9 cellular contexts compared by ENCODE assay signal in genomic region chr3:73623996-73624362, GRCh38. TPM values are rescaled to one million over a fixed set of nuclear protein-coding genes. Genes with fewer than 3 reads are reported as not detected.
A peak's percentile ranks its signal among the peaks of the same experiment; 100 is the strongest.
DNase-seq lines count a peak whose midpoint lies in the region; ATAC-seq and TF ChIP-seq lines count a peak whose summit lies in the region.
"Had no signal": no experiment of that assay in that cellular context is flagged by ENCODE, and none has a peak within 500 bp of the region (broad histone marks: within the 10 kb centered on the region; RNA-seq: fewer than 3 reads in every experiment).

No MANE protein-coding gene starts in this region.

- peaks cover 76% of the 10 kb centered on the region for H3K4me1 Mint-ChIP-seq in brain

- H3K4me3 Mint-ChIP-seq in brain: peak overlapping the region; percentile 85 to 95 (median 88)
- H3K4me3 Mint-ChIP-seq: stimulated activated naive CD8-positive, alpha-beta T cell treated with anti-CD3 and anti-CD28 coated beads, Interleukin-15, Interleukin-2, amounts not matched to agents 100 ng/mL and 50 ng/mL, for 24 hours had no signal

- H2BK120ac ChIP-seq in IMR-90 (ENCODE audit: low read depth, low read length): peak overlapping the region; percentile 20; the same call in 1 of the 2 replicates

- H3K56ac ChIP-seq in IMR-90 (ENCODE audit: extremely low read depth, insufficient read depth, low read length): peak overlapping the region; percentile 53; the same call in 1 of the 2 replicates

- TF ChIP-seq POLR2A in IMR-90 (IDR thresholded peaks at IDR 0.05; ENCODE audit: low read depth, low read length): no peak

- peak; percentile 64 for ATAC-seq in IMR-90 (ENCODE audit: low read depth)
- no peak for ATAC-seq in thoracic aorta (ENCODE audit: insufficient number of reproducible peaks, low FRiP score, low read depth)
- ATAC-seq in HG03342 (IDR thresholded peaks at IDR 0.05; ENCODE audit: unreplicated experiment): no peak
- ATAC-seq in HG03280 (IDR thresholded peaks at IDR 0.05; ENCODE audit: unreplicated experiment): no peak

- H3K9me3 Mint-ChIP-seq in brain: no peaks in the 10 kb centered on the region
- H3K9me3 Mint-ChIP-seq: stimulated activated naive CD8-positive, alpha-beta T cell treated with anti-CD3 and anti-CD28 coated beads, Interleukin-15, Interleukin-2, amounts not matched to agents 100 ng/mL and 50 ng/mL, for 24 hours had no signal

- WGBS in IMR-90 (ENCODE audit: extremely low coverage in 2 of 2, insufficient read length in 1 of 2), 2 experiments: 1% methylated on average over 39 of the region's 48 CpGs; no CpG with 5 or more reads in 1 of the 2 experiments

- in situ Hi-C loops in IMR-90 (cut with MboI; ENCODE audit: low sequenced_read_pairs): loop anchor here (25.0 kb wide), 1 partner anchor 112 kb away; no protein-coding TSS in a partner anchor

- peak overlapping the region; percentile 69 for H2AK5ac ChIP-seq in IMR-90 (ENCODE audit: low read depth, low read length)

- intact Hi-C loops in IMR-90 (cut with micrococcal nuclease): loop anchor here (5.0 kb wide), 3 partner anchors 163 to 522 kb away; no protein-coding TSS in a partner anchor

- H4K5ac ChIP-seq in IMR-90 (ENCODE audit: low read depth, low read length): no peak overlapping the region

- no TSS peak for BruUV-seq in IMR-90 (replicated peaks; lab: Mats Ljungman, UMichigan)

- H3K4me3 ChIP-seq in IMR-90 (ENCODE audit: insufficient read depth, low read depth, low read length): peak overlapping the region; percentile 71
- H3K4me3 ChIP-seq in kidney epithelial cell (ENCODE audit: low read depth, low read length): peak overlapping the region; percentile 46
- peak overlapping the region; percentile 92 for H3K4me3 ChIP-seq in thoracic aorta

- peak overlapping the region; percentile 81 for H3K4me2 ChIP-seq in IMR-90 (ENCODE audit: low read depth, low read length)

- no peaks in the 10 kb centered on the region; the same call in none of the 2 replicates for H3K9me1 ChIP-seq in IMR-90 (ENCODE audit: insufficient read depth, low read length)

- H4K91ac ChIP-seq in IMR-90 (ENCODE audit: insufficient read depth, low read depth, low read length): peak overlapping the region; percentile 53

- peak; percentile 46 for TF ChIP-seq RAD21 in IMR-90 (IDR thresholded peaks at IDR 0.05; ENCODE audit: low read length)

- H3K27me3 ChIP-seq in IMR-90 (ENCODE audit: control insufficient read depth, insufficient read depth, low read length) (no peaks in the 10 kb centered on the region), kidney epithelial cell (ENCODE audit: control insufficient read depth, insufficient read depth, low read length) (peaks cover 12% of the 10 kb centered on the region), thoracic aorta (replicated peaks; ENCODE audit: insufficient read depth) (no peaks in the 10 kb centered on the region)

- no peaks in the 10 kb centered on the region for H3K9me3 ChIP-seq in IMR-90 (ENCODE audit: control insufficient read depth, insufficient read depth, low read length)
- H3K9me3 ChIP-seq in thoracic aorta: no peaks in the 10 kb centered on the region

- peaks cover 12% of the 10 kb centered on the region for H3K27me3 Mint-ChIP-seq in brain

- peaks cover 31% of the 10 kb centered on the region; the same call in 1 of the 2 replicates for H4K20me1 ChIP-seq in IMR-90 (ENCODE audit: insufficient read depth, low read length)

- H3K4me1 ChIP-seq in IMR-90 (ENCODE audit: control insufficient read depth, insufficient read depth, low read length) (peaks cover 8% of the 10 kb centered on the region), thoracic aorta (ENCODE audit: control insufficient read depth in 1 of 2, low read depth in 2 of 2) (peaks cover 15 to 50% of the 10 kb centered on the region in 2 donors)

- dilution Hi-C loops in IMR-90 (cut with HindIII; ENCODE audit: low sequenced_read_pairs, unreplicated experiment): loop anchor here (25.0 kb wide), 1 partner anchor 112 kb away; no protein-coding TSS in a partner anchor

- no peak overlapping the region for H2BK15ac ChIP-seq in IMR-90 (ENCODE audit: low read depth, low read length)

- CTCF ChIA-PET in IMR-90 (lab: Yijun Ruan, JAX): interaction anchor here (0.7 to 2.0 kb wide), 14 partner anchors 9 to 227 kb away, joined by 3 to 8 read pairs (median 3); no protein-coding TSS in a partner anchor

- peak overlapping the region; percentile 77 for H3K9ac ChIP-seq in IMR-90 (ENCODE audit: low read depth, low read length)

- H3K36me3 Mint-ChIP-seq in brain: peaks cover 26% of the 10 kb centered on the region

- peak overlapping the region; percentile 65 for H3K18ac ChIP-seq in IMR-90 (ENCODE audit: low read depth, low read length)

- peak overlapping the region; percentile 56 for H3K27ac ChIP-seq in IMR-90 (ENCODE audit: insufficient read depth, low read length)
- H3K27ac ChIP-seq in thoracic aorta: peak overlapping the region; percentile 89 to 90

- POLR2A ChIA-PET in IMR-90 (lab: Charles Lee; ENCODE audit: unreplicated experiment): interaction anchor here (0.9 kb wide), 1 partner anchor 9 kb away, joined by 3 read pairs; no protein-coding TSS in a partner anchor

- H2AFZ ChIP-seq in IMR-90 (replicated peaks; ENCODE audit: low read length, poor library complexity): peak overlapping the region; percentile 97

- peaks cover 2% of the 10 kb centered on the region; the same call in 1 of the 2 replicates for H3K36me3 ChIP-seq in IMR-90 (ENCODE audit: control insufficient read depth, insufficient read depth, low read length)
- no peaks in the 10 kb centered on the region for H3K36me3 ChIP-seq in kidney epithelial cell (ENCODE audit: control insufficient read depth, insufficient read depth, low read length)
- no peaks in the 10 kb centered on the region for H3K36me3 ChIP-seq in thoracic aorta

- H2BK5ac ChIP-seq in IMR-90 (ENCODE audit: low read depth, low read length, poor library complexity, severe bottlenecking): no peak overlapping the region

- peak overlapping the region; percentile 59 for H2AK9ac ChIP-seq in IMR-90 (replicated peaks; ENCODE audit: low read depth, low read length, poor library complexity)

- H3K23ac ChIP-seq in IMR-90 (ENCODE audit: low read depth, low read length): peak overlapping the region; percentile 70

- H3K14ac ChIP-seq in IMR-90 (replicated peaks; ENCODE audit: low read depth, low read length): peak overlapping the region; percentile 89

- H3K4ac ChIP-seq in IMR-90 (ENCODE audit: low read depth, low read length): peak overlapping the region; percentile 86

- peaks cover 12 to 43% of the 10 kb centered on the region in 2 experiments; a peak in 3 of 4 replicates for H3K79me1 ChIP-seq in IMR-90 (ENCODE audit: low read depth in 1 of 2, low read length in 2 of 2)

- TF ChIP-seq CTCF in IMR-90 (conservative IDR thresholded peaks at IDR 0.05; ENCODE audit: low read depth, low read length) (peak; percentile 33; the same call in 1 of the 2 replicates), brain (conservative IDR thresholded peaks at IDR 0.05) (peak in 1 of 2 experiments; percentile 22), kidney epithelial cell (IDR thresholded peaks at IDR 0.05; ENCODE audit: insufficient read depth, low read length, poor library complexity, severe bottlenecking) (no peak), thoracic aorta (IDR thresholded peaks at IDR 0.05) (peak; percentile 42)

- DNase-seq in IMR-90: peak; percentile 85
- no peak for DNase-seq in kidney epithelial cell (ENCODE audit: low read depth)
- no peak for DNase-seq in thoracic aorta (ENCODE audit: low spot score)
- no peak for DNase-seq in UCSD-AML1 (lab: John Stamatoyannopoulos, UW; ENCODE audit: unreplicated experiment)
- no peak for DNase-seq in HT-29 (ENCODE audit: low spot score)

- no peak overlapping the region for H2BK20ac ChIP-seq in IMR-90 (ENCODE audit: low read depth, low read length)

- H4K8ac ChIP-seq in IMR-90 (ENCODE audit: low read depth in 2 of 2, low read length in 2 of 2): peak overlapping the region in 1 of 2 experiments; percentile 49; a peak in 1 of 4 replicates

- H3K27ac Mint-ChIP-seq in brain: peak overlapping the region; percentile 57 to 93 (median 89)
- H3K27ac Mint-ChIP-seq: stimulated activated naive CD8-positive, alpha-beta T cell treated with anti-CD3 and anti-CD28 coated beads, Interleukin-15, Interleukin-2, amounts not matched to agents 100 ng/mL and 50 ng/mL, for 24 hours had no signal

TF ChIP-seq in IMR-90, 13 proteins besides CTCF, POLR2A, EP300 and RAD21:
- TF ChIP-seq SMC3 (IDR thresholded peaks at IDR 0.05; ENCODE audit: low read depth, low read length) (peak; percentile 13; the same call in 1 of the 2 replicates), MXI1 (IDR thresholded peaks at IDR 0.05; ENCODE audit: borderline replicate concordance, low read depth, low read length) (no peak)

RNA-seq across cellular contexts. Expression of gene PDZRN3, which starts 0.8 kb away (rescaled TPM):
- 17.0 and 17.8 TPM in 2 replicates for total RNA-seq in IMR-90 (2012; rRNA removed)
- 9.4 and 10.3 TPM in 2 replicates for polyA plus RNA-seq in IMR-90 (2012; rRNA removed)
- 7.3 and 11.3 TPM in 2 replicates for polyA plus RNA-seq in IMR-90 (2012; cell fraction: cytosol; rRNA removed)
- polyA plus RNA-seq in IMR-90 (2012; cell fraction: nucleus; rRNA removed; ENCODE audit: low replicate concordance): 14.4 and 24.7 TPM in 2 replicates
- 14.2 TPM for polyA plus RNA-seq in brain (ENCODE audit: insufficient read depth, low read depth, low replicate concordance)
- total RNA-seq in kidney epithelial cell: 0.96 and 4.1 TPM in 2 replicates
- total RNA-seq in thoracic aorta: 100 to 1,000 TPM; 140 to 166 TPM
- 4.6 and 5.6 TPM in 2 replicates for total RNA-seq in HT-29 (2014; rRNA removed; shearing (Covaris generic))
